Comparison of ENCODE assay signal across 8 cellular contexts in the genomic region with DNA sequence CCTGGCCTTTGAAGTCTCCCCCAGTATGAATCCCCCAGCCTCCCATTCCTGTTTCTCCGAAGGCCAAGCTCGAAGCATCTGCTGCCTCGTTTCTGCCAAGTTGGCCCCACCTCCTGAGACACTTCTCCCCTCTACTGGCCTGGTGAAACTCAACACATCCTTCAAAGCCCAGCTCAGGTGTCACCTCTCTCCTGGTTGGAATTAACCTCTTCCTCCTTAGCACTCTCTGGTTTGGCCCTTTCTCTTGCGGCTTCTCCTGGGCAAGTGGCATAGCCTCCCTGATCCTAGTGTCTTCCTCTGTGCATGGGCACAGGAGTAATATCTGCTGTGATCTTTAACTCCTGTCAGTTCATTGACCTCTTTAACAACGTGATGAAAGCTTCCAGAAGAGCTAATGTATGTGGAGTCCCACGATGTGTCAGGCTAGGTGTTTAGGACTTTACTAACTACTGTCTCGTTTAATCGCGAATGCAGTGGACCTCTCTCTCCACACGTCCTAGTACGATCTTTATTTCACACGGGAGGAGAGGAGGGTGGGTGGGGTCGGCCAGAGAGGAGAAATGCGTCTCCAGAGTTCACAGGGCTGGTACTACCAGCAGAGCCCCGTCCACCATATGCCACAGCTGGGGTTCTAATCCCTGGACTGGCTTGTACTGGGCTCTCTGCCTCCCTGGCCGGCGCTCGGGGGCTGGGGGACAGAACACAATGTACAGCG. TPM values are rescaled to one million over a fixed set of nuclear protein-coding genes. Genes with fewer than 3 reads are reported as not detected.
DNase-seq lines count a peak whose midpoint lies in the region; ATAC-seq and TF ChIP-seq lines count a peak whose summit lies in the region.

No MANE protein-coding gene starts in this region.

- no peak for TF ChIP-seq CTCF in heart left ventricle (IDR thresholded peaks at IDR 0.05)
- TF ChIP-seq CTCF in retinal pigment epithelial cell (conservative IDR thresholded peaks at IDR 0.05; ENCODE audit: low read depth, low read length): no peak

- peaks cover 23% of the 10 kb centered on the region for H3K4me1 Mint-ChIP-seq in T-helper 17 cell

- H3K36me3 ChIP-seq in heart left ventricle: no peaks in the 10 kb centered on the region

- no peaks in the 10 kb centered on the region for H3K9me3 ChIP-seq in T-helper 17 cell (ENCODE audit: control insufficient read depth, low read length, poor library complexity, severe bottlenecking)
- H3K9me3 ChIP-seq in heart left ventricle: no peaks in the 10 kb centered on the region

- H3K27me3 Mint-ChIP-seq in T-helper 17 cell: no peaks in the 10 kb centered on the region

- ATAC-seq in T-helper 17 cell (no peak), heart left ventricle (peak; percentile 14 to 36 (median 20))

- peak overlapping the region in 7 of 12 donors; percentile 29 to 79 (median 58) for H3K27ac ChIP-seq in heart left ventricle

- peaks cover 0 to 45% (median 15%) of the 10 kb centered on the region in 12 donors for H3K4me1 ChIP-seq in heart left ventricle

- CTCF ChIA-PET in HEK293T (lab: Yijun Ruan, JAX): interaction anchor here (0.6 kb wide), 1 partner anchor 9 kb away, joined by 3 read pairs; no protein-coding TSS in a partner anchor

- intact Hi-C loops in heart left ventricle (cut with DNase I): loop anchor here in 5 of 10 donors (5.0 to 10.0 kb wide), 4 partner anchors 85 to 128 kb away; no protein-coding TSS in a partner anchor

- TF ChIP-seq POLR2A in heart left ventricle (IDR thresholded peaks at IDR 0.05): no peak

- whole genome bisulfite sequencing in heart left ventricle, 4 donors: 22 to 30% (median 28%) methylated on average over 19 of the region's 19 CpGs

- DNase-seq in NCI-H748 (lab: John Stamatoyannopoulos, UW; ENCODE audit: unreplicated experiment) (peak; percentile 26), NCI-H748 treated with DMSO at 0.1 percent for 48 hours (lab: John Stamatoyannopoulos, UW) (no peak), T-helper 17 cell (no peak), heart left ventricle (peak in 1 of 5 donors; percentile 11), retinal pigment epithelial cell (ENCODE audit: low read depth) (no peak), HEK293T (ENCODE audit: extremely low spot score) (no peak), putamen (ENCODE audit: low spot score) (no peak), NAMALWA (ENCODE audit: low spot score) (no peak)

- H3K36me3 Mint-ChIP-seq in T-helper 17 cell (ENCODE audit: low read depth): no peaks in the 10 kb centered on the region

- H3K4me3 Mint-ChIP-seq in T-helper 17 cell: peak overlapping the region; percentile 84

- H3K4me3 ChIP-seq in heart left ventricle: peak overlapping the region; percentile 65 to 97 (median 85)
- H3K4me3 ChIP-seq in retinal pigment epithelial cell (ENCODE audit: low read length): peak overlapping the region; percentile 65

- no peaks in the 10 kb centered on the region for H3K27me3 ChIP-seq in heart left ventricle

- H3K27ac Mint-ChIP-seq in T-helper 17 cell: peak overlapping the region; percentile 4

- POLR2A ChIA-PET in HEK293T (lab: Yijun Ruan, JAX): interaction anchor here (1.0 kb wide), 1 partner anchor 9 kb away, joined by 3 read pairs; no protein-coding TSS in a partner anchor

TF ChIP-seq in HEK293T, 16 proteins besides CTCF, POLR2A, EP300 and RAD21:
- TF ChIP-seq LEF1 (IDR thresholded peaks at IDR 0.05; ENCODE audit: borderline replicate concordance) (no peak), HDGF (IDR thresholded peaks at IDR 0.05; ENCODE audit: borderline replicate concordance) (no peak), L3MBTL2 (conservative IDR thresholded peaks at IDR 0.05) (no peak), ARNT (IDR thresholded peaks at IDR 0.05) (no peak), CTBP1 (IDR thresholded peaks at IDR 0.05; ENCODE audit: borderline replicate concordance) (no peak), FOXK2 (IDR thresholded peaks at IDR 0.05) (no peak), SP1 (IDR thresholded peaks at IDR 0.05) (no peak), TARDBP (IDR thresholded peaks at IDR 0.05) (no peak), BHLHE40 (IDR thresholded peaks at IDR 0.05; ENCODE audit: borderline replicate concordance) (no peak), FOXM1 (IDR thresholded peaks at IDR 0.05; ENCODE audit: borderline replicate concordance) (no peak)

RNA-seq across cellular contexts. Expression of a gene that starts 0.8 kb away (rescaled TPM):
- 10 to 100 TPM; 33.2 to 83.9 TPM for total RNA-seq in T-helper 17 cell
- 10 to 100 TPM in 3 of 9 donors, 1 to 10 TPM in 6; 5.5 to 39.0 (median 6.9) TPM for total RNA-seq in heart left ventricle
- 1 to 10 TPM; 1.2 to 1.5 TPM for polyA plus RNA-seq in heart left ventricle
